ENCODE assay signal across 30 cellular contexts in genomic region chr17:19265755-19266154, GRCh38. TPM values are rescaled to one million over a fixed set of nuclear protein-coding genes. Genes with fewer than 3 reads are reported as not detected.
A peak's percentile ranks its signal among the peaks of the same experiment; 100 is the strongest.
DNase-seq lines count a peak whose midpoint lies in the region; ATAC-seq and TF ChIP-seq lines count a peak whose summit lies in the region.
"Had no signal": no experiment of that assay in that cellular context is flagged by ENCODE, and none has a peak within 500 bp of the region (broad histone marks: within the 10 kb centered on the region; RNA-seq: fewer than 3 reads in every experiment).

No MANE protein-coding gene starts in this region.

- H3K4me1 ChIP-seq in right cardiac atrium (ENCODE audit: control insufficient read depth, insufficient read depth, low read length) (peaks cover 32% of the 10 kb centered on the region), psoas muscle (peaks cover 68% of the 10 kb centered on the region)

- H3K4me3 ChIP-seq in right cardiac atrium (ENCODE audit: low read length) (no peak overlapping the region), psoas muscle (peak overlapping the region; percentile 13)
- H3K4me3 ChIP-seq: PC-9 had no signal

- H3K9me3 ChIP-seq in right cardiac atrium (ENCODE audit: control insufficient read depth, low read length) (no peaks in the 10 kb centered on the region), psoas muscle (no peaks in the 10 kb centered on the region)

- DNase-seq in right cardiac atrium = no peak
- DNase-seq in left ventricle myocardium superior = no peak
- DNase-seq in endothelial cell (ENCODE audit: low spot score) = no peak
- DNase-seq in psoas muscle = no peak
- DNase-seq in islet precursor cell = no peak
- DNase-seq in mesenteric fat pad (ENCODE audit: low spot score) = no peak
- DNase-seq in anterior cingulate cortex (lab: John Stamatoyannopoulos, UW) = no peak
- no peak for DNase-seq in RKO (ENCODE audit: low spot score)
- DNase-seq: activated CD4-positive, alpha-beta T cell treated with anti-CD3 and anti-CD28 coated beads, Interleukin-2, amount 50 U/mL, for 1 hour; activated CD8-positive, alpha-beta memory T cell treated with anti-CD3 and anti-CD28 coated beads, Interleukin-2, amount 10 ng/mL, durations not matched to agents 7 days and 5 days; activated naive CD8-positive, alpha-beta T cell treated with anti-CD3 and anti-CD28 coated beads, Interleukin-2, amount 50 U/mL, for 24 hours; activated T-cell treated with anti-CD3 and anti-CD28 coated beads, Interleukin-2, amount 50 U/mL, for 48 hours; CD4-positive, alpha-beta memory T cell; DMS 273 treated with DMSO at 0.1 percent for 48 hours; effector memory CD4-positive, alpha-beta T cell; EL; erythroblast; foreskin fibroblast; midbrain; naive thymus-derived CD4-positive, alpha-beta T cell; NCI-H1105; NCI-H187 treated with DMSO at 0.1 percent for 48 hours; NCI-H2171 treated with DMSO at 0.1 percent for 48 hours; NCI-H524; occipital lobe; PC-9; retina; SHP77; SW 1271; T-helper 9 cell had no signal

- WGBS in right cardiac atrium = 72% methylated on average over 6 of the region's 6 CpGs
- WGBS in psoas muscle, 3 donors = 38 to 61% (median 52%) methylated on average over 6 of the region's 6 CpGs

- no peaks in the 10 kb centered on the region for H3K36me3 ChIP-seq in psoas muscle (ENCODE audit: insufficient read depth in 1 of 2, low read depth in 1 of 2)

- intact Hi-C loops in right cardiac atrium (cut with DNase I) (no loop called here), left ventricle myocardium superior (cut with micrococcal nuclease) (no loop called here), psoas muscle (cut with DNase I) (no loop called here)

- peaks cover 11% of the 10 kb centered on the region for H3K36me3 Mint-ChIP-seq in endothelial cell (ENCODE audit: low read depth, unreplicated experiment)
- H3K36me3 Mint-ChIP-seq: activated CD8-positive, alpha-beta memory T cell treated with anti-CD3 and anti-CD28 coated beads, Interleukin-2, amount 10 ng/mL, durations not matched to agents 7 days and 5 days had no signal

- peak overlapping the region; percentile 0 for H3K4me3 Mint-ChIP-seq in endothelial cell (ENCODE audit: unreplicated experiment)
- H3K4me3 Mint-ChIP-seq: activated CD8-positive, alpha-beta memory T cell treated with anti-CD3 and anti-CD28 coated beads, Interleukin-2, amount 10 ng/mL, durations not matched to agents 7 days and 5 days; activated naive CD8-positive, alpha-beta T cell treated with anti-CD3 and anti-CD28 coated beads, Interleukin-2, amount 50 U/mL, for 24 hours; CD4-positive, alpha-beta memory T cell; naive thymus-derived CD4-positive, alpha-beta T cell had no signal

- no peak for ATAC-seq in right cardiac atrium
- no peak for ATAC-seq in left ventricle myocardium superior
- peak; percentile 42 to 54 (median 45) for ATAC-seq in psoas muscle
- ATAC-seq: activated CD8-positive, alpha-beta memory T cell treated with anti-CD3 and anti-CD28 coated beads, Interleukin-2, amount 10 ng/mL, durations not matched to agents 7 days and 5 days; activated naive CD8-positive, alpha-beta T cell treated with anti-CD3 and anti-CD28 coated beads, Interleukin-2, amount 50 U/mL, for 24 hours; naive thymus-derived CD4-positive, alpha-beta T cell had no signal

- H3K27ac ChIP-seq in right cardiac atrium (ENCODE audit: low read length) = peak overlapping the region; percentile 13
- peak overlapping the region; percentile 78 for H3K27ac ChIP-seq in psoas muscle
- H3K27ac ChIP-seq: PC-9 had no signal

- H3K4me1 Mint-ChIP-seq in endothelial cell (ENCODE audit: unreplicated experiment) = peaks cover 81% of the 10 kb centered on the region

- H3K27me3 Mint-ChIP-seq in endothelial cell (ENCODE audit: unreplicated experiment) = peaks cover 16% of the 10 kb centered on the region

- TF ChIP-seq CTCF in endothelial cell (IDR thresholded peaks at IDR 0.05; ENCODE audit: unreplicated experiment) (no peak), psoas muscle (IDR thresholded peaks at IDR 0.05) (no peak)

- H3K9me3 Mint-ChIP-seq in endothelial cell (ENCODE audit: unreplicated experiment) = no peaks in the 10 kb centered on the region
- H3K9me3 Mint-ChIP-seq: activated naive CD8-positive, alpha-beta T cell treated with anti-CD3 and anti-CD28 coated beads, Interleukin-2, amount 50 U/mL, for 24 hours; CD4-positive, alpha-beta memory T cell had no signal

- H3K27me3 ChIP-seq in right cardiac atrium (ENCODE audit: control insufficient read depth, insufficient read depth) (no peaks in the 10 kb centered on the region), psoas muscle (ENCODE audit: insufficient read depth in 3 of 3, low read length in 2 of 3) (no peaks in the 10 kb centered on the region)

- H3K27ac Mint-ChIP-seq in endothelial cell (ENCODE audit: unreplicated experiment) = peak overlapping the region; percentile 45
- H3K27ac Mint-ChIP-seq: activated CD8-positive, alpha-beta memory T cell treated with anti-CD3 and anti-CD28 coated beads, Interleukin-2, amount 10 ng/mL, durations not matched to agents 7 days and 5 days; activated naive CD8-positive, alpha-beta T cell treated with anti-CD3 and anti-CD28 coated beads, Interleukin-2, amount 50 U/mL, for 24 hours; naive thymus-derived CD4-positive, alpha-beta T cell had no signal

RNA-seq across cellular contexts. Expression of gene EPN2, which starts 28.6 kb away (rescaled TPM):
- total RNA-seq in right cardiac atrium (100 to 1,000 TPM in 3 of 4 donors, 10 to 100 TPM in 1; 83.3 to 138 (median 121) TPM), left ventricle myocardium superior (94.5 TPM), endothelial cell (ENCODE audit: unreplicated experiment) (74.5 TPM), psoas muscle (10 to 100 TPM; 23.6 to 36.0 (median 26.9) TPM), mesenteric fat pad (45.1 TPM)
- polyA plus RNA-seq in right cardiac atrium (50.2 TPM), psoas muscle (10 to 100 TPM; 11.6 to 27.2 (median 12.2) TPM)

Comparison
In these comparisons a context has a peak if more than half of its experiments do, and no peak if none do; other contexts are left out.
1. ATAC-seq: peak in psoas muscle (4 of 4); none in right cardiac atrium (0 of 2) and left ventricle myocardium superior (single experiment).